Comparison of ENCODE assay signal across 25 cellular contexts in genomic region chr20:50400705-50401045, GRCh38.
DNase-seq lines count a peak whose midpoint lies in the region; ATAC-seq, FAIRE-seq and TF ChIP-seq lines count a peak whose summit lies in the region.
"Had no signal": no experiment of that assay in that cellular context is flagged by ENCODE, and none has a peak within 500 bp of the region (broad histone marks: within the 10 kb centered on the region; RNA-seq: fewer than 3 reads in every experiment).

No MANE protein-coding gene starts in this region.

- FAIRE-seq in A549 (lab: Jason Lieb, UNC), result no peak
- FAIRE-seq: astrocyte, H54 had no signal

- peaks cover 48% of the 10 kb centered on the region for H3K4me1 ChIP-seq in A549
- peaks cover 0 to 16% (median 0%) of the 10 kb centered on the region in 4 donors for H3K4me1 ChIP-seq in Peyer's patch
- peaks cover 21% of the 10 kb centered on the region for H3K4me1 ChIP-seq in right cardiac atrium (ENCODE audit: control insufficient read depth, insufficient read depth, low read length)
- peaks cover 92 to 93% of the 10 kb centered on the region in 2 donors for H3K4me1 ChIP-seq in gastrocnemius medialis

- CTCF ChIA-PET in A549 (lab: Yijun Ruan, JAX), result interaction anchor here (0.9 to 6.5 kb wide), 19 partner anchors 10 to 215 kb away, joined by 3 to 56 read pairs (median 4); no protein-coding TSS in a partner anchor

- intact Hi-C loops in right cardiac atrium (cut with DNase I), result loop anchor here in 1 of 4 donors (10.0 kb wide), 1 partner anchor 54 kb away; no protein-coding TSS in a partner anchor
- intact Hi-C loops in gastrocnemius medialis (cut with DNase I; ENCODE audit: low total_unique reads), result loop anchor here (1.0 to 2.0 kb wide), 2 partner anchors 28 to 60 kb away; no protein-coding TSS in a partner anchor
- intact Hi-C loops in activated T-helper 1 cell treated with anti-CD3 and anti-CD28 coated beads, Interleukin-12 subunit alpha, Interleukin-12 subunit beta, Interleukin-2, Interleukin-4 antibody, amounts not matched to agents 30 ng/mL and 10 ng/mL and 1 ng/mL, durations not matched to agents 14 hours and 24 hours and 36 hours (cut with micrococcal nuclease), result no loop called here

- TF ChIP-seq EP300 in A549 (IDR thresholded peaks at IDR 0.05), result no peak

- TF ChIP-seq RAD21 in A549 (conservative IDR thresholded peaks at IDR 0.05 in 1 of 2, IDR thresholded peaks at IDR 0.05 in 1 of 2), result no peak

- H3K4me1 Mint-ChIP-seq in activated T-helper 1 cell treated with anti-CD3 and anti-CD28 coated beads, Interleukin-12 subunit alpha, Interleukin-12 subunit beta, Interleukin-2, Interleukin-4 antibody, amounts not matched to agents 30 ng/mL and 10 ng/mL and 1 ng/mL, durations not matched to agents 14 hours and 24 hours and 36 hours (ENCODE audit: low read depth), result no peaks in the 10 kb centered on the region
- H3K4me1 Mint-ChIP-seq: activated naive CD4-positive, alpha-beta T cell treated with anti-CD3 and anti-CD28 coated beads, Interleukin-2, amount 10 ng/mL, durations not matched to agents 7 days and 5 days had no signal

- H3K36me3 Mint-ChIP-seq in activated T-helper 1 cell treated with anti-CD3 and anti-CD28 coated beads, Interleukin-12 subunit alpha, Interleukin-12 subunit beta, Interleukin-2, Interleukin-4 antibody, amounts not matched to agents 30 ng/mL and 10 ng/mL and 1 ng/mL, durations not matched to agents 14 hours and 24 hours and 36 hours (ENCODE audit: low read depth), result no peaks in the 10 kb centered on the region
- H3K36me3 Mint-ChIP-seq: activated naive CD4-positive, alpha-beta T cell treated with anti-CD3 and anti-CD28 coated beads, Interleukin-2, amount 10 ng/mL, durations not matched to agents 7 days and 5 days; CD8-positive, alpha-beta T cell had no signal

- ATAC-seq in A549 (no peak), right cardiac atrium (no peak), gastrocnemius medialis (no peak), HG03108 (IDR thresholded peaks at IDR 0.05; ENCODE audit: unreplicated experiment) (no peak)
- ATAC-seq: CD8-positive, alpha-beta T cell; sciatic nerve; stimulated activated naive CD8-positive, alpha-beta T cell treated with anti-CD3 and anti-CD28 coated beads, Interleukin-15, amount 100 ng/mL, for 72 hours had no signal

- in situ Hi-C loops in gastrocnemius medialis (cut with MboI; ENCODE audit: low sequenced_read_pairs in 4 of 4), result loop anchor here in 3 of 4 donors (5.0 kb wide), 2 partner anchors 57 to 62 kb away; no protein-coding TSS in a partner anchor

- no peak overlapping the region for H3K4me3 Mint-ChIP-seq in activated T-helper 1 cell treated with anti-CD3 and anti-CD28 coated beads, Interleukin-12 subunit alpha, Interleukin-12 subunit beta, Interleukin-2, Interleukin-4 antibody, amounts not matched to agents 30 ng/mL and 10 ng/mL and 1 ng/mL, durations not matched to agents 14 hours and 24 hours and 36 hours
- H3K4me3 Mint-ChIP-seq: activated naive CD4-positive, alpha-beta T cell treated with anti-CD3 and anti-CD28 coated beads, Interleukin-2, amount 10 ng/mL, durations not matched to agents 7 days and 5 days; CD8-positive, alpha-beta T cell; stimulated activated naive CD8-positive, alpha-beta T cell treated with anti-CD3 and anti-CD28 coated beads, Interleukin-15, amount 100 ng/mL, for 72 hours had no signal

- H3K27ac Mint-ChIP-seq in activated T-helper 1 cell treated with anti-CD3 and anti-CD28 coated beads, Interleukin-12 subunit alpha, Interleukin-12 subunit beta, Interleukin-2, Interleukin-4 antibody, amounts not matched to agents 30 ng/mL and 10 ng/mL and 1 ng/mL, durations not matched to agents 14 hours and 24 hours and 36 hours, result no peak overlapping the region
- H3K27ac Mint-ChIP-seq: activated naive CD4-positive, alpha-beta T cell treated with anti-CD3 and anti-CD28 coated beads, Interleukin-2, amount 10 ng/mL, durations not matched to agents 7 days and 5 days; CD8-positive, alpha-beta T cell had no signal

- POLR2A ChIA-PET in A549 (lab: Yijun Ruan, JAX), result interaction anchor here (0.7 kb wide), 1 partner anchor 17 kb away, joined by 5 read pairs; no protein-coding TSS in a partner anchor

- H3K9me3 ChIP-seq in A549 (no peaks in the 10 kb centered on the region), Peyer's patch (no peaks in the 10 kb centered on the region), right cardiac atrium (ENCODE audit: control insufficient read depth, low read length) (no peaks in the 10 kb centered on the region), gastrocnemius medialis (no peaks in the 10 kb centered on the region)

- H3K4me2 ChIP-seq in A549, result peak overlapping the region; percentile 58

- no peaks in the 10 kb centered on the region for H3K9me3 Mint-ChIP-seq in activated T-helper 1 cell treated with anti-CD3 and anti-CD28 coated beads, Interleukin-12 subunit alpha, Interleukin-12 subunit beta, Interleukin-2, Interleukin-4 antibody, amounts not matched to agents 30 ng/mL and 10 ng/mL and 1 ng/mL, durations not matched to agents 14 hours and 24 hours and 36 hours
- H3K9me3 Mint-ChIP-seq: activated naive CD4-positive, alpha-beta T cell treated with anti-CD3 and anti-CD28 coated beads, Interleukin-2, amount 10 ng/mL, durations not matched to agents 7 days and 5 days; CD8-positive, alpha-beta T cell; stimulated activated naive CD8-positive, alpha-beta T cell treated with anti-CD3 and anti-CD28 coated beads, Interleukin-15, amount 100 ng/mL, for 72 hours had no signal

- H3K27ac ChIP-seq in A549, result peak overlapping the region; percentile 67 to 87
- H3K27ac ChIP-seq in Peyer's patch, result peak overlapping the region in 3 of 4 donors; percentile 7 to 63 (median 52)
- H3K27ac ChIP-seq in right cardiac atrium (ENCODE audit: low read length), result peak overlapping the region; percentile 80
- H3K27ac ChIP-seq in gastrocnemius medialis, result peak overlapping the region; percentile 93 to 100 (median 96)

- no peaks in the 10 kb centered on the region for H3K27me3 ChIP-seq in Peyer's patch
- no peaks in the 10 kb centered on the region for H3K27me3 ChIP-seq in right cardiac atrium (ENCODE audit: control insufficient read depth, insufficient read depth)
- H3K27me3 ChIP-seq in gastrocnemius medialis, result no peaks in the 10 kb centered on the region

- TF ChIP-seq CTCF in A549 (IDR thresholded peaks at IDR 0.05), result no peak
- no peak for TF ChIP-seq CTCF in Peyer's patch (IDR thresholded peaks at IDR 0.05)
- no peak for TF ChIP-seq CTCF in gastrocnemius medialis (IDR thresholded peaks at IDR 0.05 in 4 of 5, conservative IDR thresholded peaks at IDR 0.05 in 1 of 5)

- TF ChIP-seq POLR2A in A549 (IDR thresholded peaks at IDR 0.05; ENCODE audit: low read length) (no peak), Peyer's patch (IDR thresholded peaks at IDR 0.05) (no peak), gastrocnemius medialis (IDR thresholded peaks at IDR 0.05) (no peak)

- peaks cover 16% of the 10 kb centered on the region for H3K27me3 Mint-ChIP-seq in activated T-helper 1 cell treated with anti-CD3 and anti-CD28 coated beads, Interleukin-12 subunit alpha, Interleukin-12 subunit beta, Interleukin-2, Interleukin-4 antibody, amounts not matched to agents 30 ng/mL and 10 ng/mL and 1 ng/mL, durations not matched to agents 14 hours and 24 hours and 36 hours (ENCODE audit: insufficient read depth)

- H3K36me3 ChIP-seq in Peyer's patch (no peaks in the 10 kb centered on the region), gastrocnemius medialis (no peaks in the 10 kb centered on the region)

- H3K4me3 ChIP-seq in A549, result no peak overlapping the region
- H3K4me3 ChIP-seq in Peyer's patch, result no peak overlapping the region
- H3K4me3 ChIP-seq in right cardiac atrium (ENCODE audit: low read length), result no peak overlapping the region
- H3K4me3 ChIP-seq in gastrocnemius medialis, result no peak overlapping the region

- whole genome bisulfite sequencing in A549 (ENCODE audit: missing lambda C conversion rate), result 69% methylated on average over 6 of the region's 6 CpGs
- WGBS in right cardiac atrium, result 71% methylated on average over 6 of the region's 6 CpGs

- no peak for DNase-seq in A549 (ENCODE audit: low read depth in 1 of 2, low spot score in 1 of 2)
- no peak for DNase-seq in Peyer's patch
- peak in 1 of 3 donors; percentile 47 for DNase-seq in right cardiac atrium
- DNase-seq in gastrocnemius medialis, result no peak
- no peak for DNase-seq in activated T-helper 1 cell treated with anti-CD3 and anti-CD28 coated beads, Interleukin-12 subunit alpha, Interleukin-12 subunit beta, Interleukin-2, Interleukin-4 antibody, amounts not matched to agents 30 ng/mL and 10 ng/mL and 1 ng/mL, durations not matched to agents 14 hours and 24 hours and 36 hours (ENCODE audit: low spot score)
- no peak for DNase-seq in NCI-H1092 treated with DMSO at 0.1 percent for 48 hours (lab: John Stamatoyannopoulos, UW)
- no peak for DNase-seq in stimulated activated CD4-positive, alpha-beta T cell treated with anti-CD3 and anti-CD28 coated beads, Interleukin-4, amount 100 ng/mL, for 1 hour
- DNase-seq: activated CD4-positive, alpha-beta T cell treated with anti-CD3 and anti-CD28 coated beads, Interleukin-2, amount 50 U/mL, for 4 hours; activated naive CD4-positive, alpha-beta T cell treated with anti-CD3 and anti-CD28 coated beads, Interleukin-2, amount 10 ng/mL, durations not matched to agents 7 days and 5 days; activated T-cell treated with anti-CD3 and anti-CD28 coated beads for 4 hours; CD8-positive, alpha-beta T cell; DND-41; Kasumi-1; kidney glomerular epithelial cell; NCI-H1092; NCI-H2081 treated with DMSO at 0.1 percent for 48 hours; NCI-H524 treated with DMSO at 0.1 percent for 48 hours; nucleus accumbens; SHP77 treated with DMSO at 0.1 percent for 48 hours; stimulated activated CD4-positive, alpha-beta T cell treated with anti-CD3 and anti-CD28 coated beads, Interleukin-1b, Interleukin-23, amount 100 ng/mL, for 48 hours; stimulated activated naive CD8-positive, alpha-beta T cell treated with anti-CD3 and anti-CD28 coated beads, Interleukin-15, amount 100 ng/mL, for 72 hours had no signal

TF ChIP-seq in A549, 52 proteins besides CTCF, POLR2A, EP300 and RAD21 (continues in another document):
- TF ChIP-seq CBX2 (IDR thresholded peaks at IDR 0.05; ENCODE audit: borderline replicate concordance, low read depth) (no peak), KDM1A (IDR thresholded peaks at IDR 0.05; ENCODE audit: low read depth) (no peak), ZNF302 (CRISPR knock-in tag; IDR thresholded peaks at IDR 0.05) (no peak), HEYL (CRISPR knock-in tag; IDR thresholded peaks at IDR 0.05) (no peak), SMC3 (IDR thresholded peaks at IDR 0.05) (no peak), EHF (CRISPR knock-in tag; IDR thresholded peaks at IDR 0.05) (no peak), FOSB (CRISPR knock-in tag; IDR thresholded peaks at IDR 0.05) (no peak), GATA3 (IDR thresholded peaks at IDR 0.05; ENCODE audit: borderline replicate concordance) (no peak), NFE2L2 (conservative IDR thresholded peaks at IDR 0.05; ENCODE audit: low read length) (no peak), HES2 (IDR thresholded peaks at IDR 0.05) (no peak), MAZ (IDR thresholded peaks at IDR 0.05; ENCODE audit: borderline replicate concordance, low read depth, low read length) (no peak), TFCP2L1 (CRISPR knock-in tag; IDR thresholded peaks at IDR 0.05) (no peak)
